Comparison of ENCODE assay signal across 31 cellular contexts in genomic region chr5:865771-866170, GRCh38.
"Had no signal": no experiment of that assay in that cellular context is flagged by ENCODE, and none has a peak within 500 bp of the region (broad histone marks: within the 10 kb centered on the region; RNA-seq: fewer than 3 reads in every experiment).

No MANE protein-coding gene starts in this region.

- H3K9me3 Mint-ChIP-seq: activated B cell treated with CpG ODN at 0.5 μM for 24 hours; activated CD4-positive, alpha-beta memory T cell treated with anti-CD3 and anti-CD28 coated beads, Interleukin-2, amount 10 ng/mL, durations not matched to agents 7 days and 5 days; activated naive CD4-positive, alpha-beta T cell treated with anti-CD3 and anti-CD28 coated beads, Interleukin-2, amount 50 U/mL, for 24 hours; activated naive CD8-positive, alpha-beta T cell treated with anti-CD3 and anti-CD28 coated beads, Interleukin-2, amount 10 ng/mL, durations not matched to agents 7 days and 5 days; activated T-cell treated with anti-CD3 and anti-CD28 coated beads, Interleukin-2, amount 50 U/mL, for 24 hours; activated T-helper 2 cell treated with anti-CD3 and anti-CD28 coated beads, Interferon-gamma antibody, Interleukin-2, Interleukin-4, amounts not matched to agents 10 μg/mL and 5 μg/mL and 100 μg/mL, durations not matched to agents 14 hours and 24 hours and 36 hours; brain; T-cell had no signal

- H3K27ac Mint-ChIP-seq: activated B cell treated with CpG ODN at 0.5 μM for 24 hours; activated CD4-positive, alpha-beta memory T cell treated with anti-CD3 and anti-CD28 coated beads, Interleukin-2, amount 10 ng/mL, durations not matched to agents 7 days and 5 days; activated T-helper 2 cell treated with anti-CD3 and anti-CD28 coated beads, Interferon-gamma antibody, Interleukin-2, Interleukin-4, amounts not matched to agents 10 μg/mL and 5 μg/mL and 100 μg/mL, durations not matched to agents 14 hours and 24 hours and 36 hours; brain; T-cell had no signal

- ATAC-seq: Panc1, T-cell had no signal

- H3K9me3 ChIP-seq: MG63, SJSA1, SK-N-SH had no signal

- DNase-seq: activated B cell treated with CpG ODN at 0.5 μM for 24 hours; activated CD4-positive, alpha-beta memory T cell treated with anti-CD3 and anti-CD28 coated beads, Interleukin-2, amount 10 ng/mL, durations not matched to agents 7 days and 5 days; activated CD4-positive, alpha-beta T cell treated with anti-CD3 and anti-CD28 coated beads for 1 hour; activated CD4-positive, alpha-beta T cell treated with anti-CD3 and anti-CD28 coated beads for 48 hours; activated CD8-positive, alpha-beta memory T cell treated with anti-CD3 and anti-CD28 coated beads for 24 hours; activated gamma-delta T cell; activated naive CD4-positive, alpha-beta T cell treated with Interleukin-2 at 50 U/mL for 16 hours; activated naive CD8-positive, alpha-beta T cell treated with anti-CD3 and anti-CD28 coated beads, Interleukin-2, amount 10 ng/mL, durations not matched to agents 7 days and 5 days; activated T-cell treated with anti-CD3 and anti-CD28 coated beads, Interleukin-2, amount 50 U/mL, for 24 hours; amygdala; caudate nucleus; Kasumi-1; KG1; MG63; NCI-H1048; NCI-H1436 treated with DMSO at 0.1 percent for 48 hours; NCI-H1694 treated with DMSO at 0.1 percent for 48 hours; NCI-H2029; NCI-H345; NCI-H524 treated with DMSO at 0.1 percent for 48 hours; SHP77 treated with DMSO at 0.1 percent for 48 hours; SK-N-SH; T-cell; T-helper 2 cell; T-helper 9 cell had no signal

- H3K9me2 ChIP-seq: SK-N-SH had no signal

- H3K27ac ChIP-seq: SJSA1, VCaP had no signal

- H3K27me3 ChIP-seq: MG63, SJSA1 had no signal

- H3K9ac ChIP-seq: SK-N-SH had no signal

- H3K4me3 Mint-ChIP-seq: activated B cell treated with CpG ODN at 0.5 μM for 24 hours; activated CD4-positive, alpha-beta memory T cell treated with anti-CD3 and anti-CD28 coated beads, Interleukin-2, amount 10 ng/mL, durations not matched to agents 7 days and 5 days; activated naive CD4-positive, alpha-beta T cell treated with anti-CD3 and anti-CD28 coated beads, Interleukin-2, amount 50 U/mL, for 24 hours; activated naive CD8-positive, alpha-beta T cell treated with anti-CD3 and anti-CD28 coated beads, Interleukin-2, amount 10 ng/mL, durations not matched to agents 7 days and 5 days; activated T-cell treated with anti-CD3 and anti-CD28 coated beads, Interleukin-2, amount 50 U/mL, for 24 hours; brain; T-cell had no signal

- H3K4me3 ChIP-seq: MG63, SJSA1 had no signal

- H3K4me2 ChIP-seq: SK-N-SH had no signal

- H3K4me1 ChIP-seq: SJSA1 had no signal

- H3K4me1 Mint-ChIP-seq: activated B cell treated with CpG ODN at 0.5 μM for 24 hours; activated CD4-positive, alpha-beta memory T cell treated with anti-CD3 and anti-CD28 coated beads, Interleukin-2, amount 10 ng/mL, durations not matched to agents 7 days and 5 days; activated naive CD4-positive, alpha-beta T cell treated with anti-CD3 and anti-CD28 coated beads, Interleukin-2, amount 50 U/mL, for 24 hours; brain; T-cell had no signal

- H3K27me3 Mint-ChIP-seq: activated B cell treated with CpG ODN at 0.5 μM for 24 hours; activated CD4-positive, alpha-beta memory T cell treated with anti-CD3 and anti-CD28 coated beads, Interleukin-2, amount 10 ng/mL, durations not matched to agents 7 days and 5 days; activated naive CD4-positive, alpha-beta T cell treated with anti-CD3 and anti-CD28 coated beads, Interleukin-2, amount 50 U/mL, for 24 hours; activated naive CD8-positive, alpha-beta T cell treated with anti-CD3 and anti-CD28 coated beads, Interleukin-2, amount 10 ng/mL, durations not matched to agents 7 days and 5 days; activated T-cell treated with anti-CD3 and anti-CD28 coated beads, Interleukin-2, amount 50 U/mL, for 24 hours; brain; T-cell had no signal
